ENCODE assay signal across 1 cellular context in genomic region chr1:160578694-160579191, GRCh38.
TF ChIP-seq lines count a peak whose summit lies in the region.

No MANE protein-coding gene starts in this region.

TF ChIP-seq in K562, 482 proteins besides CTCF, POLR2A, EP300 and RAD21 (continued from another document):
- peak; percentile 59; the same call in 1 of the 2 replicates for TF ChIP-seq CUX1 (CRISPR knock-in tag; IDR thresholded peaks at IDR 0.05)
- TF ChIP-seq PHF21A (IDR thresholded peaks at IDR 0.05; ENCODE audit: borderline replicate concordance, low read depth), result no peak
- TF ChIP-seq THAP7 (CRISPR knock-in tag; IDR thresholded peaks at IDR 0.05), result no peak
- TF ChIP-seq POLR2AphosphoS5 (IDR thresholded peaks at IDR 0.05; ENCODE audit: control insufficient read depth, insufficient read depth, low read depth, low read length), result no peak
- TF ChIP-seq ZNF592 (IDR thresholded peaks at IDR 0.05), result 0 out of 2 replicates have a peak, but pooled peaks have one; percentile 20
- no peak for TF ChIP-seq ZNF318 (IDR thresholded peaks at IDR 0.05; ENCODE audit: borderline replicate concordance in 1 of 2, low read depth in 1 of 2)
- peak; percentile 44 for TF ChIP-seq PKNOX1 (IDR thresholded peaks at IDR 0.05)
- TF ChIP-seq JUN (IDR thresholded peaks at IDR 0.05; ENCODE audit: borderline replicate concordance, low read depth, low read length), result 0 out of 2 replicates have a peak, but pooled peaks have one; percentile 21
- TF ChIP-seq JUN (CRISPR knock-in tag; IDR thresholded peaks at IDR 0.05; ENCODE audit: borderline replicate concordance), result no peak
- peak; percentile 53; the same call in 1 of the 2 replicates for TF ChIP-seq SMARCE1 (IDR thresholded peaks at IDR 0.05)
- TF ChIP-seq JUND (IDR thresholded peaks at IDR 0.05; ENCODE audit: borderline replicate concordance, low read depth, low read length), result peak; percentile 85
- peak; percentile 90 for TF ChIP-seq JUND (tag; IDR thresholded peaks at IDR 0.05; ENCODE audit: borderline replicate concordance, low read depth, low read length)
- TF ChIP-seq C11orf30 (IDR thresholded peaks at IDR 0.05; ENCODE audit: low read depth), result peak; percentile 81
